In the genomic region with DNA sequence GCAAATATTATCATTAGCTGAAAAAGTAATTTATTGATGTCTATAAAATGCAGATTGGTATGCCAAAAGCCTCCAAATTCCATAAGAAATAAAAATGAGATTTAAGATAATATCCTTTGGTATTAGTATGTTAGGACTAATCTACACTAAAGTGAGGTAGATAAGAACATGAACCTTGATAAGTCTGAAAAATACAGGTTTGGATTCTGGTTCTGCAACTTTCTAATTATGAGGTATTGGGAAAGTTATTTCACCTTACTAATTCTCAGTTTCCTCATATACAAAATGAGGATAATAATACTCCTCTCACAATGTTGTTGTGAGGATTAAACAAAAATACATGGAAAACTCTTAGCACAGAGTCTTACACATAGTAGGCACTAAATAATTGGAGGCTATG, we compare ENCODE assay signal across 8 cellular contexts.
"Had no signal": no experiment of that assay in that cellular context is flagged by ENCODE, and none has a peak within 500 bp of the region (broad histone marks: within the 10 kb centered on the region; RNA-seq: fewer than 3 reads in every experiment).

No MANE protein-coding gene starts in this region.

- ATAC-seq: GM12878 had no signal

- DNase-seq: GDM1, GF-D8 had no signal

- FAIRE-seq: G401.6, GM12878, GM12891, GM12892, GM18507, GM19239 had no signal

- H3K4me3 ChIP-seq: GM12878 had no signal
